9 cellular contexts compared by ENCODE assay signal in the genomic region with DNA sequence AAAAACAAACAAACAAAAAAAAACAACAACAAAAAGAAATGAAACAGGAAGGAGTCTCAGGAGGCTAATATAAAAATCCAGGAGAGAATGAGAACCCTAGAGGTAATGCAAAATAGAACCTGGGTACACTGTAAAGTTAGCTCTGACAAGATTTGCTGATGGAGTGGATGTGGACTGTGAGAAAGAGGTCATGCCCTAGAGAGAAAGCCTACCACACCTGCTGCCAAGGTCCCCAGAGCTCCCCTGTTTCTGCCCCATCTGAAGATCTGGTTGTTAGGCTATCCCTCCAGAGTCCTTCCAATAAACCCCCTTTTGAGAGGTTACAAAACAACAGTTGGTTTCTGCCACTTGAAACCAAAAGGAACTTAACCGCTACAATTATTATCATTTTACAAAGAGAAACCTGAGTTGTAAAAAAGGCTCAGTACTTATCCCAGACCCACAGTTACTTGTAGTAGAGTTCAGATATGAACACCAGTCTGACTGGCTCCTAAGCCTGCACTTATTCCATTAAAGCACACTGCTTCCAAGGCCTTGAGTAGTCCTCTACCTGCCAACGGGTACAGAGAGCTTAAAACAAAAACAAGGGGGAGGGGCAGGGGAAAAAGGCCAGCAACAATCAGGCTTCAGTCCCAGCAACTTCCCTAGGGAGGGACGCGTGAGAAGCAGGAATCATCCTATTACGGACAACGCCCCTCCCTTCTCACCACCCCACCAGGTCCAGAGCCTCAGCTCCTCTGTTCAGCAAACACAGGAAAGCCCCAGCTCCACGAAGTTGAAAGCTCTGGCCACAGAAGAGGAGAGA. TPM values are rescaled to one million over a fixed set of nuclear protein-coding genes. Genes with fewer than 3 reads are reported as not detected.
DNase-seq lines count a peak whose midpoint lies in the region; ATAC-seq, FAIRE-seq and TF ChIP-seq lines count a peak whose summit lies in the region.
"Had no signal": no experiment of that assay in that cellular context is flagged by ENCODE, and none has a peak within 500 bp of the region (broad histone marks: within the 10 kb centered on the region; RNA-seq: fewer than 3 reads in every experiment).

No MANE protein-coding gene starts in this region.

- POLR2A ChIA-PET in GM10248 (lab: Yijun Ruan, JAX) = no interaction called here

- H3K27ac ChIP-seq in pancreas = peak overlapping the region in 3 of 4 donors; percentile 34 to 75 (median 50)
- H3K27ac ChIP-seq: HL-60 had no signal

- CTCF ChIA-PET in GM10248 (lab: Yijun Ruan, JAX) = interaction anchor here (1.0 to 5.0 kb wide), 5 partner anchors 10 to 81 kb away, joined by 3 to 41 read pairs (median 3); no protein-coding TSS in a partner anchor

- FAIRE-seq in pancreas (lab: Jason Lieb, UNC) (no peak), D721Med (lab: Jason Lieb, UNC) (no peak)

- TF ChIP-seq CTCF in GM10248 (IDR thresholded peaks at IDR 0.05; ENCODE audit: control extremely low read depth, extremely low read depth, low read depth, missing control alignments) = no peak
- no peak for TF ChIP-seq CTCF in fibroblast of mammary gland (conservative IDR thresholded peaks at IDR 0.05; ENCODE audit: control insufficient read depth, insufficient read depth, low read depth, low read length)
- no peak for TF ChIP-seq CTCF in pancreas (IDR thresholded peaks at IDR 0.05)
- no peak for TF ChIP-seq CTCF in D721Med (IDR thresholded peaks at IDR 0.05; ENCODE audit: insufficient read depth, missing control alignments)

- H3K9me3 ChIP-seq in pancreas = no peaks in the 10 kb centered on the region

- H3K36me3 ChIP-seq in pancreas = no peaks in the 10 kb centered on the region

- WGBS in pancreas, 2 donors = 8 to 10% methylated on average over 7 of the region's 7 CpGs

- DNase-seq in GM10248 (ENCODE audit: extremely low spot score) (peak; percentile 33), NCI-H526 (lab: John Stamatoyannopoulos, UW) (peak; percentile 29 to 59), fibroblast of mammary gland (ENCODE audit: low read depth) (peak; percentile 35), pancreas (peak in 4 of 6 donors; percentile 28 to 56 (median 45)), D721Med (ENCODE audit: insufficient read length, low spot score) (no peak)

- H3K27me3 ChIP-seq in pancreas = no peaks in the 10 kb centered on the region

- ATAC-seq in pancreas (peak; percentile 79 to 88 (median 86)), HG02642 (IDR thresholded peaks at IDR 0.05; ENCODE audit: poor library complexity, unreplicated experiment) (no peak), GM18517 (IDR thresholded peaks at IDR 0.05; ENCODE audit: unreplicated experiment) (no peak), HG03097 (IDR thresholded peaks at IDR 0.05; ENCODE audit: low FRiP score, unreplicated experiment) (no peak)

- intact Hi-C loops in pancreas (cut with DNase I) = no loop called here

- peaks cover 12 to 44% (median 40%) of the 10 kb centered on the region in 3 donors for H3K4me1 ChIP-seq in pancreas

- H3K4me3 ChIP-seq in fibroblast of mammary gland (ENCODE audit: control insufficient read depth, low read depth, low read length) = no peak overlapping the region
- peak overlapping the region in 1 of 4 donors; percentile 13 for H3K4me3 ChIP-seq in pancreas

RNA-seq across cellular contexts. Expression of a gene that starts 27.7 kb away (rescaled TPM):
- 10 to 100 TPM; 20.9 to 33.9 (median 24.5) TPM for total RNA-seq in pancreas
- 10 to 100 TPM; 31.4 to 33.8 TPM for polyA plus RNA-seq in pancreas

Comparison
In these comparisons a context has a peak if more than half of its experiments do, and no peak if none do; other contexts are left out.
1. ATAC-seq: peak in pancreas (4 of 4); none in HG02642 (single experiment), GM18517 (single experiment) and HG03097 (single experiment).